Comparison of ENCODE assay signal across 1 cellular context in the genomic region with DNA sequence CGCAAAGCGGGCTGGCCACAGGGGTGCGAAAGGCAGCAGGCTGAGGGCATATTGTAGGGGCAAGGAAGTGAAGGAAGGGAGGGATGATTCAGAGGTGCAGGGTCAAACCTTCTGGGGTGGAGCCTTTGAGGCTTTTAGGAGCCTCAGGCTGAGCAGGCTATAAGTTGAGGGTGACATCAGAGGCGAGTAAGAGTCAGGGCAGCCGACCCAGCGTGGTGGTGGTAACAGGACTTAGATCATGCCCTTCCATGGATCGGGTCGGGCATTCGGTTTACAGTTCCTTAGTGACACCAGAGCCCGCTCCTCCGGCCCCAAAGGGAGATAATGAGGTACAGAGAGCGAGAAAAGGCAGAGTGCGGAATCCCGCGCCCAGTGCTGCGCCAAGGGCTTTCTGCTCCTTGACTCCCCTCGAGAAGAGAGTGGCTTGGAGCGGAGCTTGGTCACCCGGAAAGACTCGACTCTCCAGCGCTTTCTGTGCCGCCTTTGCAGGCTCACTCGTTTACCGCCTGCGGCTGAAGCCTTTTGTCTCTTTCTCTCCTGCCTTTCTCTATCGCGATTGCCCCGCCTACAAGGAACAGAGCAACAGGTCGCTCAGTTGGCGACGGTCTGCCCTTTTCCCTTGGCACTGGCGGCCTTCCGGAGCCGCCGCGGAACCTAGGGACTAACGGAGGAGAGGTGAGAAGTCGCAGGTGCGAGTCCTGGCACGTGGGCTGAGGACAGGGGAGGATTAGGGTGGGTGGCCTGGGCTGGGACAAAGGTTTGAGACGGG.
TF ChIP-seq lines count a peak whose summit lies in the region.

No MANE protein-coding gene starts in this region.

TF ChIP-seq in HepG2, 621 proteins besides CTCF, POLR2A, EP300 and RAD21 (continued from another document):
- TF ChIP-seq, protein P1, sequence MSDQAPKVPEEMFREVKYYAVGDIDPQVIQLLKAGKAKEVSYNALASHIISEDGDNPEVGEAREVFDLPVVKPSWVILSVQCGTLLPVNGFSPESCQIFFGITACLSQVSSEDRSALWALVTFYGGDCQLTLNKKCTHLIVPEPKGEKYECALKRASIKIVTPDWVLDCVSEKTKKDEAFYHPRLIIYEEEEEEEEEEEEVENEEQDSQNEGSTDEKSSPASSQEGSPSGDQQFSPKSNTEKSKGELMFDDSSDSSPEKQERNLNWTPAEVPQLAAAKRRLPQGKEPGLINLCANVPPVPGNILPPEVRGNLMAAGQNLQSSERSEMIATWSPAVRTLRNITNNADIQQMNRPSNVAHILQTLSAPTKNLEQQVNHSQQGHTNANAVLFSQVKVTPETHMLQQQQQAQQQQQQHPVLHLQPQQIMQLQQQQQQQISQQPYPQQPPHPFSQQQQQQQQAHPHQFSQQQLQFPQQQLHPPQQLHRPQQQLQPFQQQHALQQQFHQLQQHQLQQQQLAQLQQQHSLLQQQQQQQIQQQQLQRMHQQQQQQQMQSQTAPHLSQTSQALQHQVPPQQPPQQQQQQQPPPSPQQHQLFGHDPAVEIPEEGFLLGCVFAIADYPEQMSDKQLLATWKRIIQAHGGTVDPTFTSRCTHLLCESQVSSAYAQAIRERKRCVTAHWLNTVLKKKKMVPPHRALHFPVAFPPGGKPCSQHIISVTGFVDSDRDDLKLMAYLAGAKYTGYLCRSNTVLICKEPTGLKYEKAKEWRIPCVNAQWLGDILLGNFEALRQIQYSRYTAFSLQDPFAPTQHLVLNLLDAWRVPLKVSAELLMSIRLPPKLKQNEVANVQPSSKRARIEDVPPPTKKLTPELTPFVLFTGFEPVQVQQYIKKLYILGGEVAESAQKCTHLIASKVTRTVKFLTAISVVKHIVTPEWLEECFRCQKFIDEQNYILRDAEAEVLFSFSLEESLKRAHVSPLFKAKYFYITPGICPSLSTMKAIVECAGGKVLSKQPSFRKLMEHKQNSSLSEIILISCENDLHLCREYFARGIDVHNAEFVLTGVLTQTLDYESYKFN (CRISPR knock-in tag; conservative IDR thresholded peaks at IDR 0.05) = 0 out of 2 replicates have a peak, but pooled peaks have one; percentile 2
